ENCODE assay signal across 8 cellular contexts in the genomic region with DNA sequence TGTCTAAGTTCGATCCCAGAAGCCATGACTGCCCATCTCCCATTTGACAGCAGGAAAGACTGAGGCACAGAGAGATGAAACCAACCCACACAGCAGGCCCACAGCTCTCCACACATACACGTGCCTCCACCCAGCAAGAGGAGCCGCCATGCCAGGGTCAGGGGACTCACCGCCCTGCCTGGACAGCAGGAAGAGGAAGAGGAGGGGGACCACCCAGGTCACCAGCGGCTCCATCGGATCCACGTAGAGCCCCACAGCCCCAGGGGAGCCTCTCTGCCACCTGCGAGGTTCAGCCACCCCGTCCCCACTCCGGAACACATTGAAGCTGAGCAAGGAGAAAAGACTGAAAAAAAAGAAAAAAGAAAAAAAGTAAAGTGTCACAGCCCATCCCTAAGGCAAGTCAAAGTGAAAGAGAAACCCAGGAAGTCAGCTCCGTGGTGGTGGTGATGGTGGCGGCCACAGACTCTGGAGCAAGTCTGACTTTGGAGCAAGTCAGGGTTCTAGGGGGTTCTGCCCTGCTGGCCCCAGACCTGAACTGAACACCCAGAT. TPM values are rescaled to one million over a fixed set of nuclear protein-coding genes. Genes with fewer than 3 reads are reported as not detected.
DNase-seq lines count a peak whose midpoint lies in the region; ATAC-seq and TF ChIP-seq lines count a peak whose summit lies in the region.

Gene IL12RB1 (minus strand): TSS at position 345 of the 549 bp plus-strand sequence. CDS start 111 bp downstream, at position 234.

- H3K9ac ChIP-seq in skeletal muscle tissue (ENCODE audit: low read depth in 1 of 3, low read length in 3 of 3), result peak within 1 kb of the TSS; percentile 21 to 56 (median 25)

- H3K27ac ChIP-seq in SJSA1, result no peak within 1 kb of the TSS
- peak within 1 kb of the TSS; percentile 36 for H3K27ac ChIP-seq in caudate nucleus (ENCODE audit: low read depth, low read length)
- no peak within 1 kb of the TSS for H3K27ac ChIP-seq in skeletal muscle tissue (ENCODE audit: low read depth, low read length)

- H3K4me1 Mint-ChIP-seq in endothelial cell (ENCODE audit: unreplicated experiment), result no peaks in the 10 kb centered on the region

- TF ChIP-seq CTCF in GM06990 (IDR thresholded peaks at IDR 0.05; ENCODE audit: insufficient read depth, low read length, poor library complexity, severe bottlenecking) (no peak), endothelial cell (IDR thresholded peaks at IDR 0.05; ENCODE audit: unreplicated experiment) (no peak)

- ATAC-seq in HG03378 (IDR thresholded peaks at IDR 0.05; ENCODE audit: unreplicated experiment), result no peak
- ATAC-seq in HG03571 (IDR thresholded peaks at IDR 0.05; ENCODE audit: unreplicated experiment), result no peak
- ATAC-seq in GM19023 (IDR thresholded peaks at IDR 0.05; ENCODE audit: unreplicated experiment), result no peak

- no peak within 1 kb of the TSS for H3K27ac Mint-ChIP-seq in endothelial cell (ENCODE audit: unreplicated experiment)

- H3K9me3 ChIP-seq in SJSA1 (replicated peaks), result no peaks in the 10 kb centered on the region
- no peaks in the 10 kb centered on the region for H3K9me3 ChIP-seq in skeletal muscle tissue (ENCODE audit: control insufficient read depth in 3 of 3, low read length in 3 of 3)

- DNase-seq in GM06990 (ENCODE audit: extremely low read depth, insufficient read length) (peak; percentile 68), SJSA1 (ENCODE audit: low read depth in 1 of 2, low spot score in 2 of 2) (no peak), caudate nucleus (lab: John Stamatoyannopoulos, UW) (no peak), endothelial cell (ENCODE audit: low spot score) (no peak)

- no peaks in the 10 kb centered on the region for H3K36me3 Mint-ChIP-seq in endothelial cell (ENCODE audit: low read depth, unreplicated experiment)

- H3K4me3 ChIP-seq in GM06990 (replicated peaks; ENCODE audit: low read depth, low read length), result peak within 1 kb of the TSS; percentile 77
- peak within 1 kb of the TSS; percentile 24 for H3K4me3 ChIP-seq in SJSA1
- peak within 1 kb of the TSS in 2 of 3 donors; percentile 9 to 45 for H3K4me3 ChIP-seq in skeletal muscle tissue (ENCODE audit: low read length in 3 of 3)

- H3K27me3 ChIP-seq in GM06990 (replicated peaks; ENCODE audit: control insufficient read depth, insufficient read depth, low read length), result no peaks in the 10 kb centered on the region
- H3K27me3 ChIP-seq in SJSA1 (replicated peaks), result no peaks in the 10 kb centered on the region
- H3K27me3 ChIP-seq in skeletal muscle tissue (ENCODE audit: control insufficient read depth in 3 of 3, insufficient read depth in 3 of 3, low read length in 3 of 3), result peaks cover 13 to 25% (median 14%) of the 10 kb centered on the region in 3 donors

- peaks cover 6% of the 10 kb centered on the region for H3K4me1 ChIP-seq in SJSA1 (replicated peaks)
- no peaks in the 10 kb centered on the region for H3K4me1 ChIP-seq in skeletal muscle tissue (ENCODE audit: control insufficient read depth in 3 of 3, insufficient read depth in 3 of 3, low read length in 3 of 3)

- no peaks in the 10 kb centered on the region for H3K9me3 Mint-ChIP-seq in endothelial cell (ENCODE audit: unreplicated experiment)

- H3K4me3 Mint-ChIP-seq in endothelial cell (ENCODE audit: unreplicated experiment), result no peak within 1 kb of the TSS

- peaks cover 1% of the 10 kb centered on the region for H3K27me3 Mint-ChIP-seq in endothelial cell (ENCODE audit: unreplicated experiment)

- peaks cover 1% of the 10 kb centered on the region; the same call in 1 of the 2 replicates for H3K36me3 ChIP-seq in GM06990 (ENCODE audit: control insufficient read depth, insufficient read depth, low read length)
- H3K36me3 ChIP-seq in SJSA1, result no peaks in the 10 kb centered on the region
- H3K36me3 ChIP-seq in skeletal muscle tissue (ENCODE audit: control insufficient read depth in 3 of 3, insufficient read depth in 3 of 3, low read length in 3 of 3), result no peaks in the 10 kb centered on the region

RNA-seq across cellular contexts. Expression of gene IL12RB1, which starts in this region (rescaled TPM):
- total RNA-seq in SJSA1 (2014; rRNA removed; shearing (Covaris generic)), result 0.21 TPM in 1 of 2 replicates, not detected in the other
- total RNA-seq in skeletal muscle tissue (0.52 TPM), endothelial cell (ENCODE audit: unreplicated experiment) (not detected)

Comparison
In these comparisons a context has a peak if more than half of its experiments do, and no peak if none do; other contexts are left out.
1. H3K4me3 ChIP-seq: peak in every context shown above with its lines; median percentile 77 in GM06990; 27 in skeletal muscle tissue; 24 in SJSA1.